In genomic region chr3:121645054-121645453, GRCh38 we compare ENCODE assay signal across 33 cellular contexts. TPM values are rescaled to one million over a fixed set of nuclear protein-coding genes. Genes with fewer than 3 reads are reported as not detected.
"Had no signal": no experiment of that assay in that cellular context is flagged by ENCODE, and none has a peak within 500 bp of the region (broad histone marks: within the 10 kb centered on the region; RNA-seq: fewer than 3 reads in every experiment).

No MANE protein-coding gene starts in this region.

- H3K4me1 ChIP-seq: foreskin keratinocyte, neural progenitor cell had no signal

- H3K9me3 ChIP-seq: testis, transverse colon had no signal

- H3K27me3 ChIP-seq: ascending aorta, cardiac muscle cell, dorsolateral prefrontal cortex, foreskin keratinocyte, heart left ventricle, neural progenitor cell, right atrium auricular region, testis, transverse colon had no signal

- H3K4me3 ChIP-seq: ascending aorta, cardiac muscle cell, coronary artery, dorsolateral prefrontal cortex, heart left ventricle, neural progenitor cell, right atrium auricular region, smooth muscle cell, testis, transverse colon had no signal

- H3K9me3 Mint-ChIP-seq: activated naive CD8-positive, alpha-beta T cell treated with anti-CD3 and anti-CD28 coated beads, Interleukin-2, amount 10 ng/mL, durations not matched to agents 7 days and 5 days; immature natural killer cell; naive B cell; neural progenitor cell; stimulated activated naive B cell treated with anti-CD40 and anti-IgM and Interleukin-4, amounts not matched to agents 10 μg/mL and 1 μg/mL and 100 μg/mL, for 72 hours; T-cell had no signal

- H3K27ac Mint-ChIP-seq: activated naive CD8-positive, alpha-beta T cell treated with anti-CD3 and anti-CD28 coated beads, Interleukin-2, amount 10 ng/mL, durations not matched to agents 7 days and 5 days; brain; mesothelial cell of epicardium; naive B cell; neural progenitor cell; stimulated activated naive B cell treated with anti-CD40 and anti-IgM and Interleukin-4, amounts not matched to agents 10 μg/mL and 1 μg/mL and 100 μg/mL, for 72 hours; T-cell had no signal

- H3K36me3 Mint-ChIP-seq: brain, mesothelial cell of epicardium, neural progenitor cell had no signal

- H3K27me3 Mint-ChIP-seq: activated naive CD8-positive, alpha-beta T cell treated with anti-CD3 and anti-CD28 coated beads, Interleukin-2, amount 10 ng/mL, durations not matched to agents 7 days and 5 days; brain; naive B cell; stimulated activated naive B cell treated with anti-CD40 and anti-IgM and Interleukin-4, amounts not matched to agents 10 μg/mL and 1 μg/mL and 100 μg/mL, for 72 hours; T-cell had no signal

- H3K27ac ChIP-seq: ascending aorta, cardiac muscle cell, coronary artery, dorsolateral prefrontal cortex, foreskin keratinocyte, heart left ventricle, neural progenitor cell, right atrium auricular region, testis, transverse colon had no signal

- H3K4me1 Mint-ChIP-seq: mesothelial cell of epicardium, neural progenitor cell had no signal

- H3K4me3 Mint-ChIP-seq: activated naive CD8-positive, alpha-beta T cell treated with anti-CD3 and anti-CD28 coated beads, Interleukin-2, amount 10 ng/mL, durations not matched to agents 7 days and 5 days; brain; immature natural killer cell; mesothelial cell of epicardium; neural progenitor cell; stimulated activated naive B cell treated with anti-CD40 and anti-IgM and Interleukin-4, amounts not matched to agents 10 μg/mL and 1 μg/mL and 100 μg/mL, for 72 hours; T-cell had no signal

- DNase-seq: activated CD4-positive, alpha-beta T cell treated with anti-CD3 and anti-CD28 coated beads for 4 hours; activated CD4-positive, alpha-beta T cell treated with anti-CD3 and anti-CD28 coated beads, Interleukin-2, amount 50 U/mL, for 4 hours; activated CD4-positive, CD25-positive, alpha-beta regulatory T cell; activated CD8-positive, alpha-beta memory T cell treated with anti-CD3 and anti-CD28 coated beads, Interleukin-2, amount 50 U/mL, for 48 hours; activated effector memory CD4-positive, alpha-beta T cell treated with Interleukin-2 at 50 U/mL for 16 hours; activated naive CD4-positive, alpha-beta T cell treated with Interleukin-2 at 50 U/mL for 16 hours; activated naive CD8-positive, alpha-beta T cell treated with anti-CD3 and anti-CD28 coated beads, Interleukin-2, amount 10 ng/mL, durations not matched to agents 7 days and 5 days; dorsolateral prefrontal cortex; foreskin keratinocyte; heart left ventricle; hypothalamus; immature natural killer cell; kidney; left colon; naive B cell; stimulated activated CD4-positive, alpha-beta T cell treated with anti-CD3 and anti-CD28 coated beads, Interleukin-1b, Interleukin-23, amount 100 ng/mL, for 48 hours; stimulated activated CD4-positive, alpha-beta T cell treated with anti-CD3 and anti-CD28 coated beads, Interleukin-4, amount 100 ng/mL, for 4 hours; stimulated activated CD8-positive, alpha-beta memory T cell treated with anti-CD3 and anti-CD28 coated beads, Interleukin-4, amount 100 ng/mL, for 48 hours; stimulated activated naive B cell treated with anti-CD40 and anti-IgM and Interleukin-4, amounts not matched to agents 10 μg/mL and 1 μg/mL and 100 μg/mL, for 72 hours; T-cell; testis; transverse colon had no signal

- H3K36me3 ChIP-seq: ascending aorta, cardiac muscle cell, neural progenitor cell, right atrium auricular region had no signal

- ATAC-seq: foreskin keratinocyte; heart left ventricle; left colon; stimulated activated naive B cell treated with anti-CD40 and anti-IgM and Interleukin-4, amounts not matched to agents 10 μg/mL and 1 μg/mL and 100 μg/mL, for 72 hours; T-cell had no signal

RNA-seq across cellular contexts. Expression of gene FBXO40, which starts 51.9 kb away (rescaled TPM):
- total RNA-seq: activated naive CD8-positive, alpha-beta T cell treated with anti-CD3 and anti-CD28 coated beads, Interleukin-2, amount 10 ng/mL, durations not matched to agents 7 days and 5 days; ascending aorta; cerebellum; endothelial cell of umbilical vein; foreskin keratinocyte; kidney; left colon; mesothelial cell of epicardium; smooth muscle cell; T-cell; transverse colon; urinary bladder had no signal
